ENCODE assay signal across 2 cellular contexts in the genomic region with DNA sequence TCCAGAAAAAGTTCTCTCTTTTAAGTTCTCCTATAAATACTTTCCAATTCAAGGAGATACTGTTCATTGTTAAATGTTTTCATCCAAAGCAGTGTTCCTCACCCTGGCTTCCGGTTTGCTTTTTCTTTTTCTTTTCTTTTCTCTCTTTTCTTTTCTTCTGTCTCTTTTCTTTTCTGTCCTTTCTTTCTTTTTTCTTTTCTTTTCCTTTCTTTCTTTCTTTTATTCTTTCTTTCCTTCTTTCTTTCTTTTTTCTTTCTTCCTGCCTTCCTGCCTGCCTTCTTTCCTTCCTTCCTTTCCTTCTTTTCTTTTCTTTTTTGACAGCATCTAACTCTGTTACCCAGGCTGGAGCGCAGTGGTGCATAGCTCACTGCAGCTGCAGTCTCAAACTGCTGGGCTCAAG.
TF ChIP-seq lines count a peak whose summit lies in the region.

No MANE protein-coding gene starts in this region.

TF ChIP-seq in HEK293, 187 proteins besides CTCF, POLR2A, EP300 and RAD21 (continued from another document):
- no peak for TF ChIP-seq MEIS1 (CRISPR knock-in tag; IDR thresholded peaks at IDR 0.05; ENCODE audit: borderline replicate concordance)
- TF ChIP-seq PRDM1 (tag by site-specific recombination; IDR thresholded peaks at IDR 0.05) = peak; percentile 51
- no peak for TF ChIP-seq IKZF3 (tag by site-specific recombination; IDR thresholded peaks at IDR 0.05)

TF ChIP-seq in WTC11, 78 proteins besides CTCF, POLR2A, EP300 and RAD21:
- TF ChIP-seq, protein P1, sequence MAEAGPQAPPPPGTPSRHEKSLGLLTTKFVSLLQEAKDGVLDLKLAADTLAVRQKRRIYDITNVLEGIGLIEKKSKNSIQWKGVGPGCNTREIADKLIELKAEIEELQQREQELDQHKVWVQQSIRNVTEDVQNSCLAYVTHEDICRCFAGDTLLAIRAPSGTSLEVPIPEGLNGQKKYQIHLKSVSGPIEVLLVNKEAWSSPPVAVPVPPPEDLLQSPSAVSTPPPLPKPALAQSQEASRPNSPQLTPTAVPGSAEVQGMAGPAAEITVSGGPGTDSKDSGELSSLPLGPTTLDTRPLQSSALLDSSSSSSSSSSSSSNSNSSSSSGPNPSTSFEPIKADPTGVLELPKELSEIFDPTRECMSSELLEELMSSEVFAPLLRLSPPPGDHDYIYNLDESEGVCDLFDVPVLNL (CRISPR knock-in tag; IDR thresholded peaks at IDR 0.05; ENCODE audit: borderline replicate concordance, low read depth) = no peak
- TF ChIP-seq ZNF396 (CRISPR knock-in tag; IDR thresholded peaks at IDR 0.05; ENCODE audit: borderline replicate concordance) = no peak
- TF ChIP-seq, protein P2, sequence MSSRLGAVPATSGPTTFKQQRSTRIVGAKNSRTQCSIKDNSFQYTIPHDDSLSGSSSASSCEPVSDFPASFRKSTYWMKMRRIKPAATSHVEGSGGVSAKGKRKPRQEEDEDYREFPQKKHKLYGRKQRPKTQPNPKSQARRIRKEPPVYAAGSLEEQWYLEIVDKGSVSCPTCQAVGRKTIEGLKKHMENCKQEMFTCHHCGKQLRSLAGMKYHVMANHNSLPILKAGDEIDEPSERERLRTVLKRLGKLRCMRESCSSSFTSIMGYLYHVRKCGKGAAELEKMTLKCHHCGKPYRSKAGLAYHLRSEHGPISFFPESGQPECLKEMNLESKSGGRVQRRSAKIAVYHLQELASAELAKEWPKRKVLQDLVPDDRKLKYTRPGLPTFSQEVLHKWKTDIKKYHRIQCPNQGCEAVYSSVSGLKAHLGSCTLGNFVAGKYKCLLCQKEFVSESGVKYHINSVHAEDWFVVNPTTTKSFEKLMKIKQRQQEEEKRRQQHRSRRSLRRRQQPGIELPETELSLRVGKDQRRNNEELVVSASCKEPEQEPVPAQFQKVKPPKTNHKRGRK (CRISPR knock-in tag; IDR thresholded peaks at IDR 0.05; ENCODE audit: borderline replicate concordance) = 0 out of 2 replicates have a peak, but pooled peaks have one; percentile 38
